18 cellular contexts compared by ENCODE assay signal in genomic region chr10:68083953-68084352, GRCh38. TPM values are rescaled to one million over a fixed set of nuclear protein-coding genes. Genes with fewer than 3 reads are reported as not detected.
"Had no signal": no experiment of that assay in that cellular context is flagged by ENCODE, and none has a peak within 500 bp of the region (broad histone marks: within the 10 kb centered on the region; RNA-seq: fewer than 3 reads in every experiment).

No MANE protein-coding gene starts in this region.

- H3K9me3 ChIP-seq: esophagus muscularis mucosa, prostate gland, thoracic aorta had no signal

- H3K27ac ChIP-seq: esophagus muscularis mucosa, prostate gland, thoracic aorta had no signal

- FAIRE-seq: endometrium, islet of Langerhans, TTC549 had no signal

- H3K4me1 ChIP-seq: prostate gland had no signal

- H3K27ac Mint-ChIP-seq: activated CD4-positive, alpha-beta T cell treated with anti-CD3 and anti-CD28 coated beads, Interleukin-2, amount 10 ng/mL, durations not matched to agents 7 days and 5 days; activated naive CD4-positive, alpha-beta T cell treated with anti-CD3 and anti-CD28 coated beads, Interleukin-2, amount 50 U/mL, for 72 hours; activated T-cell treated with anti-CD3 and anti-CD28 coated beads, Interleukin-2, amount 50 U/mL, for 24 hours; mesothelial cell of epicardium; naive thymus-derived CD4-positive, alpha-beta T cell; stimulated activated naive CD8-positive, alpha-beta T cell treated with anti-CD3 and anti-CD28 coated beads, Interleukin-15, amount 100 ng/mL, for 72 hours; T-helper 1 cell treated with Interleukin-12 subunit alpha and Interleukin-12 subunit beta and Interleukin-4 antibody, amounts not matched to agents 30 μg/mL and 1 μg/mL, for 36 hours had no signal

- H3K36me3 Mint-ChIP-seq: activated naive CD4-positive, alpha-beta T cell treated with anti-CD3 and anti-CD28 coated beads, Interleukin-2, amount 50 U/mL, for 72 hours; mesothelial cell of epicardium; naive thymus-derived CD4-positive, alpha-beta T cell had no signal

- H3K36me3 ChIP-seq: esophagus muscularis mucosa, prostate gland, thoracic aorta had no signal

- H3K4me3 ChIP-seq: esophagus muscularis mucosa, prostate gland, thoracic aorta had no signal

- H3K4me3 Mint-ChIP-seq: activated CD4-positive, alpha-beta T cell treated with anti-CD3 and anti-CD28 coated beads, Interleukin-2, amount 10 ng/mL, durations not matched to agents 7 days and 5 days; activated T-cell treated with anti-CD3 and anti-CD28 coated beads, Interleukin-2, amount 50 U/mL, for 24 hours; mesothelial cell of epicardium; naive thymus-derived CD4-positive, alpha-beta T cell; stimulated activated naive CD8-positive, alpha-beta T cell treated with anti-CD3 and anti-CD28 coated beads, Interleukin-15, amount 100 ng/mL, for 72 hours; T-helper 1 cell treated with Interleukin-12 subunit alpha and Interleukin-12 subunit beta and Interleukin-4 antibody, amounts not matched to agents 30 μg/mL and 1 μg/mL, for 36 hours had no signal

- H3K27me3 Mint-ChIP-seq: activated T-cell treated with anti-CD3 and anti-CD28 coated beads, Interleukin-2, amount 50 U/mL, for 24 hours had no signal

- ATAC-seq: activated naive CD4-positive, alpha-beta T cell treated with anti-CD3 and anti-CD28 coated beads, Interleukin-2, amount 50 U/mL, for 72 hours; naive thymus-derived CD4-positive, alpha-beta T cell; stimulated activated naive CD8-positive, alpha-beta T cell treated with anti-CD3 and anti-CD28 coated beads, Interleukin-15, amount 100 ng/mL, for 72 hours had no signal

- H3K9me3 Mint-ChIP-seq: activated CD4-positive, alpha-beta T cell treated with anti-CD3 and anti-CD28 coated beads, Interleukin-2, amount 10 ng/mL, durations not matched to agents 7 days and 5 days; activated naive CD4-positive, alpha-beta T cell treated with anti-CD3 and anti-CD28 coated beads, Interleukin-2, amount 50 U/mL, for 72 hours; activated T-cell treated with anti-CD3 and anti-CD28 coated beads, Interleukin-2, amount 50 U/mL, for 24 hours; mesothelial cell of epicardium; naive thymus-derived CD4-positive, alpha-beta T cell; stimulated activated naive CD8-positive, alpha-beta T cell treated with anti-CD3 and anti-CD28 coated beads, Interleukin-15, amount 100 ng/mL, for 72 hours; T-helper 1 cell treated with Interleukin-12 subunit alpha and Interleukin-12 subunit beta and Interleukin-4 antibody, amounts not matched to agents 30 μg/mL and 1 μg/mL, for 36 hours had no signal

- H3K27me3 ChIP-seq: esophagus muscularis mucosa had no signal

- DNase-seq: activated CD4-positive, alpha-beta T cell treated with anti-CD3 and anti-CD28 coated beads, Interleukin-2, amount 10 ng/mL, durations not matched to agents 7 days and 5 days; activated CD4-positive, CD25-positive, alpha-beta regulatory T cell; activated effector memory CD4-positive, alpha-beta T cell treated with anti-CD3 and anti-CD28 coated beads, Interleukin-2, amount 50 U/mL, for 16 hours; activated T-cell treated with anti-CD3 and anti-CD28 coated beads, Interleukin-2, amount 50 U/mL, for 24 hours; foreskin fibroblast; naive thymus-derived CD4-positive, alpha-beta T cell; stimulated activated CD4-positive, alpha-beta T cell treated with anti-CD3 and anti-CD28 coated beads, Interleukin-4, amount 100 ng/mL, for 4 hours; stimulated activated naive CD8-positive, alpha-beta T cell treated with anti-CD3 and anti-CD28 coated beads, Interleukin-15, amount 100 ng/mL, for 72 hours had no signal

RNA-seq across cellular contexts. Expression of gene MYPN, which starts 25.3 kb away (rescaled TPM):
- total RNA-seq: activated CD4-positive, alpha-beta T cell treated with anti-CD3 and anti-CD28 coated beads, Interleukin-2, amount 10 ng/mL, durations not matched to agents 7 days and 5 days; activated naive CD4-positive, alpha-beta T cell treated with anti-CD3 and anti-CD28 coated beads, Interleukin-2, amount 50 U/mL, for 72 hours; mesothelial cell of epicardium; naive thymus-derived CD4-positive, alpha-beta T cell; thoracic aorta had no signal
- polyA plus RNA-seq: naive thymus-derived CD4-positive, alpha-beta T cell; urinary bladder had no signal
